14 cellular contexts compared by ENCODE assay signal in the genomic region with DNA sequence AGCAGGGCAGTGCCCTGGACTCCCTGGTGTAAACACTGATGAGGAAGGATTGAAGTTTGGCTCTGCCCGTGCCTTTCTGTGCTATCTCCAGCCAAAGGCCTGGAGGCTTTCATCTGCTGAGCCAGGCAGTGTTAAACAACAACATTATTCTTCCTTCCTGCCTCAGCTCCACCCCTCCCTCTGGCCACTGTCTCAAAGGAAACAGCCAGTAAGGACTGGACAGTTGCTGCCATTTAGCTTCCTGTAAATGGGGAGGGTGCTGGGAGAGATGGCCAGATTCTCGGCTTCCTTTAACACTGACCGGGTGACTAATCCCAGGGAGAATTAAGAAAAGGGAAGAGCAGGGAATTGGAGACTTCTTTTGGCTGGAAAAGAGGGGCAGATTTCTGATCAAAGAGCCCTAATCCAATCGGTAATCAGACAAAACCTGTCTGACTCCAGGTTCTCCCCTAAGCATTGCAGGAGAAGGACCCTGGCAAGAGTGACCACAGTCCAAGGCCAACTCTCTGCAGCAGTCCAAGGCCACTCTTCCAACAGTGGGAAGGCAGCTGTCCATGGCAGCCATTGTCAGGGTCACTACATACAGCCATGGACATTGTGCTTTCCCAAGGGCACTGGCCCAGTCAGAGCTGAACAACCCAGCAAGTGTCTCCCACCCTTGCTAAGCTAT. TPM values are rescaled to one million over a fixed set of nuclear protein-coding genes. Genes with fewer than 3 reads are reported as not detected.
DNase-seq lines count a peak whose midpoint lies in the region; ATAC-seq, FAIRE-seq and TF ChIP-seq lines count a peak whose summit lies in the region.
"Had no signal": no experiment of that assay in that cellular context is flagged by ENCODE, and none has a peak within 500 bp of the region (broad histone marks: within the 10 kb centered on the region; RNA-seq: fewer than 3 reads in every experiment).

No MANE protein-coding gene starts in this region.

- TF ChIP-seq POLR2A in GM12891 (IDR thresholded peaks at IDR 0.05; ENCODE audit: low read depth, low read length) = no peak

- no peak for ATAC-seq in GM18520 (IDR thresholded peaks at IDR 0.05; ENCODE audit: unreplicated experiment)

- TF ChIP-seq CTCF in WERI-Rb-1 (IDR thresholded peaks at IDR 0.05; ENCODE audit: low read depth, low read length) (no peak), foreskin fibroblast (IDR thresholded peaks at IDR 0.05; ENCODE audit: low read depth, low read length) (no peak)

- no peak for FAIRE-seq in GM12891 (lab: Jason Lieb, UNC)

- H3K36me3 ChIP-seq in WERI-Rb-1 = no peaks in the 10 kb centered on the region
- H3K36me3 ChIP-seq: neutrophil, thyroid gland had no signal

- DNase-seq in CMK (ENCODE audit: low read depth) (peak; percentile 4), WERI-Rb-1 (peak; percentile 54), foreskin fibroblast (peak; percentile 2 to 36), myocyte (ENCODE audit: low read depth) (peak; percentile 9), GM12891 (ENCODE audit: insufficient read length, low spot score) (no peak), NOMO-1 treated with DMSO at 0.1 percent for 48 hours (lab: John Stamatoyannopoulos, UW; ENCODE audit: unreplicated experiment) (no peak), inferior parietal cortex (ENCODE audit: extremely low spot score) (no peak)
- DNase-seq: activated T-cell treated with anti-CD3 and anti-CD28 coated beads, Interleukin-2, amount 50 U/mL, for 1 hour; NCI-H1436 treated with DMSO at 0.1 percent for 48 hours; T1000; thyroid gland had no signal

- H3K4me3 ChIP-seq in WERI-Rb-1 (ENCODE audit: low read depth, low read length) (no peak overlapping the region), foreskin fibroblast (ENCODE audit: low read depth in 1 of 2, low read length in 2 of 2) (no peak overlapping the region)
- H3K4me3 ChIP-seq: thyroid gland had no signal

- peak overlapping the region; percentile 55 for H3K27ac ChIP-seq in WERI-Rb-1
- H3K27ac ChIP-seq: thyroid gland had no signal

- no peaks in the 10 kb centered on the region for H3K27me3 ChIP-seq in WERI-Rb-1 (ENCODE audit: insufficient read depth, low read depth, severe bottlenecking)
- H3K27me3 ChIP-seq: neutrophil, thyroid gland had no signal

- H3K9me3 ChIP-seq in WERI-Rb-1 (ENCODE audit: severe bottlenecking) = peaks cover 9% of the 10 kb centered on the region
- H3K9me3 ChIP-seq: neutrophil, thyroid gland had no signal

TF ChIP-seq in GM12891, 5 proteins besides CTCF, POLR2A, EP300 and RAD21:
- TF ChIP-seq TAF1 (IDR thresholded peaks at IDR 0.05; ENCODE audit: low read depth, low read length) = no peak
- TF ChIP-seq PAX5 (IDR thresholded peaks at IDR 0.05; ENCODE audit: insufficient read depth, low read length, severe bottlenecking) = no peak
- no peak for TF ChIP-seq SPI1 (IDR thresholded peaks at IDR 0.05; ENCODE audit: low read depth, low read length)
- no peak for TF ChIP-seq POLR2AphosphoS5 (IDR thresholded peaks at IDR 0.05; ENCODE audit: low read depth, low read length)
- no peak for TF ChIP-seq POU2F2 (IDR thresholded peaks at IDR 0.05; ENCODE audit: low read depth, low read length)
TF ChIP-seq in GM12891: peak in this region for 0.

RNA-seq across cellular contexts. Expression of a gene that starts 19.6 kb away (rescaled TPM):
- 0.05 TPM in 1 of 2 replicates, not detected in the other for total RNA-seq in myocyte
- not detected for polyA plus RNA-seq in myocyte (2012)
- polyA plus RNA-seq in GM12891 (2012; ENCODE audit: low read depth, missing spikeins) = not detected
- total RNA-seq: OCI-LY7 had no signal

Comparison
In these comparisons a context has a peak if more than half of its experiments do, and no peak if none do; other contexts are left out.
1. DNase-seq: peak in CMK (single experiment), WERI-Rb-1 (single experiment), foreskin fibroblast (2 of 2) and myocyte (single experiment); none in GM12891 (single experiment), NOMO-1 treated with DMSO at 0.1 percent for 48 hours (single experiment) and inferior parietal cortex (single experiment).